28 cellular contexts compared by ENCODE assay signal in the genomic region with DNA sequence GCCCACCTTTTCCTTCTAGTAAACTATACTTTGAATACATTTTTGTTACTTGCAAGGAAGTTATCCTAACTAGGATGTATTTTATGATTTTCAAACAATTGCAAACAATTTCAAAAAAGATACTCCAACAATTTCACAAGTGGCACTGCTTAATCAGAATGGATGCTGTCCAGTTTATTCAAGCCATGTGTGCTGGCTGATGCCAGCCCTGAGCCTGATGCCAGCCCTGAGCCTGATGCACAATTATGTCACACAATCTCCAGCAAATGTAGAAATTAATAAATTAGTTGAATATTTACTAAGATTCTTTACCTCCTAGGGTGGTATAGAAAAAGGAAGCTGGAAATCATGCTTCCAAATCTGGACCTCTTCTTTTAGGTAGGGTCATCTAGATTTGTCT. TPM values are rescaled to one million over a fixed set of nuclear protein-coding genes. Genes with fewer than 3 reads are reported as not detected.
DNase-seq lines count a peak whose midpoint lies in the region; ATAC-seq and TF ChIP-seq lines count a peak whose summit lies in the region.
"Had no signal": no experiment of that assay in that cellular context is flagged by ENCODE, and none has a peak within 500 bp of the region (broad histone marks: within the 10 kb centered on the region; RNA-seq: fewer than 3 reads in every experiment).

No MANE protein-coding gene starts in this region.

- in situ Hi-C loops in brain microvascular endothelial cell (cut with HindIII; ENCODE audit: low pct_ligation_motif_present, low sequenced_read_pairs): no loop called here

- no peak overlapping the region for H3K9ac ChIP-seq in subcutaneous abdominal adipose tissue (ENCODE audit: low read length in 5 of 5)

- intact Hi-C loops in heart left ventricle (cut with DNase I): no loop called here

- DNase-seq in heart left ventricle (peak in 1 of 5 donors; percentile 27), right atrium auricular region (ENCODE audit: low spot score) (no peak), left lobe of liver (ENCODE audit: low spot score) (no peak), caudate nucleus (lab: John Stamatoyannopoulos, UW) (no peak), brain microvascular endothelial cell (no peak)
- DNase-seq: activated CD4-positive, alpha-beta T cell treated with anti-CD3 and anti-CD28 coated beads, Interleukin-2, amount 50 U/mL, for 4 hours; activated naive CD4-positive, alpha-beta T cell treated with Interleukin-2 at 50 U/mL for 16 hours; activated T-cell treated with anti-CD3 and anti-CD28 coated beads, Interleukin-2, amount 50 U/mL, for 48 hours; COR-L47; GDM1; islet precursor cell; Kasumi-1; MV-4-11; NCI-H1436; NCI-H2081; NCI-H2227 treated with DMSO at 0.1 percent for 48 hours; NCI-H526 treated with DMSO at 0.1 percent for 48 hours; psoas muscle; SHP77 treated with DMSO at 0.1 percent for 48 hours; stimulated activated naive B cell treated with anti-CD40 and anti-IgM and Interleukin-4, amounts not matched to agents 10 μg/mL and 1 μg/mL and 100 μg/mL, for 72 hours; T-helper 2 cell had no signal

- no peak for TF ChIP-seq CTCF in heart left ventricle (IDR thresholded peaks at IDR 0.05)
- TF ChIP-seq CTCF in right atrium auricular region (IDR thresholded peaks at IDR 0.05): no peak
- TF ChIP-seq CTCF in brain microvascular endothelial cell (IDR thresholded peaks at IDR 0.05; ENCODE audit: low read depth, low read length, missing control alignments): no peak

- TF ChIP-seq POLR2A in heart left ventricle (IDR thresholded peaks at IDR 0.05): no peak

- H3K4me1 ChIP-seq in heart left ventricle: peaks cover 0 to 22% (median 9%) of the 10 kb centered on the region in 12 donors
- peaks cover 0 to 9% of the 10 kb centered on the region in 2 donors for H3K4me1 ChIP-seq in right atrium auricular region
- H3K4me1 ChIP-seq in subcutaneous abdominal adipose tissue (ENCODE audit: control insufficient read depth in 5 of 5, insufficient read depth in 5 of 5, low read length in 5 of 5): peaks cover 2 to 16% (median 7%) of the 10 kb centered on the region in 5 donors
- H3K4me1 ChIP-seq: psoas muscle had no signal

- H3K27me3 ChIP-seq in heart left ventricle: no peaks in the 10 kb centered on the region
- H3K27me3 ChIP-seq in right atrium auricular region: no peaks in the 10 kb centered on the region
- H3K27me3 ChIP-seq in subcutaneous abdominal adipose tissue (ENCODE audit: control insufficient read depth in 5 of 5, insufficient read depth in 4 of 5, low read length in 5 of 5): no peaks in the 10 kb centered on the region
- H3K27me3 ChIP-seq in brain microvascular endothelial cell (replicated peaks): no peaks in the 10 kb centered on the region

- ATAC-seq in heart left ventricle: peak; percentile 57 to 85 (median 73)
- ATAC-seq in left lobe of liver: peak; percentile 77
- no peak for ATAC-seq in HG02884 (IDR thresholded peaks at IDR 0.05; ENCODE audit: unreplicated experiment)
- ATAC-seq in GM19452 (IDR thresholded peaks at IDR 0.05; ENCODE audit: unreplicated experiment): no peak
- ATAC-seq: activated CD4-positive, CD25-positive, alpha-beta regulatory T cell treated with anti-CD3 and anti-CD28 coated beads, Interleukin-2, amount 50 U/mL, for 24 hours; psoas muscle; stimulated activated naive B cell treated with anti-CD40 and anti-IgM and Interleukin-4, amounts not matched to agents 10 μg/mL and 1 μg/mL and 100 μg/mL, for 72 hours had no signal

- H3K36me3 ChIP-seq in heart left ventricle (no peaks in the 10 kb centered on the region), right atrium auricular region (no peaks in the 10 kb centered on the region), subcutaneous abdominal adipose tissue (ENCODE audit: control insufficient read depth in 5 of 5, insufficient read depth in 5 of 5, low read length in 5 of 5) (no peaks in the 10 kb centered on the region), brain microvascular endothelial cell (replicated peaks) (no peaks in the 10 kb centered on the region)
- H3K36me3 ChIP-seq: thoracic aorta had no signal

- H3K9me3 ChIP-seq in heart left ventricle: no peaks in the 10 kb centered on the region
- H3K9me3 ChIP-seq in right atrium auricular region: no peaks in the 10 kb centered on the region
- no peaks in the 10 kb centered on the region for H3K9me3 ChIP-seq in subcutaneous abdominal adipose tissue (ENCODE audit: control insufficient read depth in 5 of 5, low read length in 5 of 5)
- H3K9me3 ChIP-seq: psoas muscle, thoracic aorta had no signal

- no peak overlapping the region for H3K4me3 ChIP-seq in heart left ventricle
- no peak overlapping the region for H3K4me3 ChIP-seq in right atrium auricular region
- H3K4me3 ChIP-seq in subcutaneous abdominal adipose tissue (ENCODE audit: low read depth in 1 of 5, low read length in 5 of 5): no peak overlapping the region
- no peak overlapping the region for H3K4me3 ChIP-seq in brain microvascular endothelial cell (ENCODE audit: low read depth, low read length)
- H3K4me3 ChIP-seq: psoas muscle, thoracic aorta had no signal

- H3K27ac ChIP-seq in heart left ventricle (peak overlapping the region in 9 of 12 donors; percentile 1 to 72 (median 45)), right atrium auricular region (peak overlapping the region in 1 of 2 donors; percentile 65), subcutaneous abdominal adipose tissue (ENCODE audit: low read depth, low read length) (peak overlapping the region; percentile 63), caudate nucleus (ENCODE audit: low read depth, low read length) (no peak overlapping the region), brain microvascular endothelial cell (no peak overlapping the region)
- H3K27ac ChIP-seq: C4-2B, psoas muscle, thoracic aorta had no signal

RNA-seq across cellular contexts. Expression of a gene that starts 5.6 kb away (rescaled TPM):
- total RNA-seq in heart left ventricle (100 to 1,000 TPM in 3 of 9 donors, 10 to 100 TPM in 6; 14.1 to 151 (median 77.0) TPM), right atrium auricular region (100 to 1,000 TPM in 1 of 2 donors, 10 to 100 TPM in 1; 54.4 to 178 TPM), left lobe of liver (487 TPM)
- polyA plus RNA-seq in heart left ventricle: 1 to 10 TPM; 3.2 to 7.2 TPM
- total RNA-seq: A172 had no signal

Comparison
In these comparisons a context has a peak if more than half of its experiments do, and no peak if none do; other contexts are left out.
1. ATAC-seq: peak in heart left ventricle (4 of 4) and left lobe of liver (single experiment); none in HG02884 (single experiment) and GM19452 (single experiment).
2. H3K27ac ChIP-seq: peak in heart left ventricle (9 of 12) and subcutaneous abdominal adipose tissue (single experiment); none in caudate nucleus (single experiment) and brain microvascular endothelial cell (single experiment).